ENCODE assay signal across 22 cellular contexts in genomic region chr19:754530-754929, GRCh38. TPM values are rescaled to one million over a fixed set of nuclear protein-coding genes. Genes with fewer than 3 reads are reported as not detected.
DNase-seq lines count a peak whose midpoint lies in the region; ATAC-seq and TF ChIP-seq lines count a peak whose summit lies in the region.
"Had no signal": no experiment of that assay in that cellular context is flagged by ENCODE, and none has a peak within 500 bp of the region (broad histone marks: within the 10 kb centered on the region; RNA-seq: fewer than 3 reads in every experiment).

No MANE protein-coding gene starts in this region.

- TF ChIP-seq CTCF in Caco-2 (IDR thresholded peaks at IDR 0.05; ENCODE audit: insufficient read depth in 1 of 2, low read depth in 1 of 2, low read length in 1 of 2, severe bottlenecking in 1 of 2, unreplicated experiment in 1 of 2) (no peak), RWPE2 (IDR thresholded peaks at IDR 0.05; ENCODE audit: poor library complexity, severe bottlenecking) (no peak)

- BruUV-seq in Caco-2 (replicated peaks; lab: Mats Ljungman, UMichigan): no TSS peak

- POLR2A ChIA-PET in Caco-2 (lab: Charles Lee): no interaction called here
- POLR2A ChIA-PET in HEK293T (lab: Yijun Ruan, JAX): no interaction called here

- peak overlapping the region; percentile 24 to 64 for H3K9ac ChIP-seq in mucosa of rectum (ENCODE audit: low read depth in 1 of 2, low read length in 2 of 2)

- no peak overlapping the region for H3K4me3 ChIP-seq in Caco-2 (ENCODE audit: low read depth, low read length)
- H3K4me3 ChIP-seq in RWPE2 (ENCODE audit: severe bottlenecking): no peak overlapping the region
- H3K4me3 ChIP-seq in mucosa of rectum (ENCODE audit: low read length in 2 of 2): peak overlapping the region; percentile 44 to 46
- H3K4me3 ChIP-seq: GM12878, SJSA1 had no signal

- CTCF ChIA-PET in Caco-2 (lab: Charles Lee): no interaction called here
- CTCF ChIA-PET in HEK293T (lab: Yijun Ruan, JAX): no interaction called here

- H3K9me3 ChIP-seq in Caco-2 (no peaks in the 10 kb centered on the region), RWPE2 (ENCODE audit: severe bottlenecking) (no peaks in the 10 kb centered on the region), mucosa of rectum (ENCODE audit: control insufficient read depth in 2 of 2, low read length in 2 of 2) (no peaks in the 10 kb centered on the region)

- peaks cover 77% of the 10 kb centered on the region for H3K36me3 Mint-ChIP-seq in Caco-2 (ENCODE audit: insufficient read depth, unreplicated experiment)
- H3K36me3 Mint-ChIP-seq in stimulated activated memory B cell treated with anti-CD40 and anti-IgM and Interleukin-4, amounts not matched to agents 10 μg/mL and 1 μg/mL and 100 μg/mL, for 72 hours: no peaks in the 10 kb centered on the region
- no peaks in the 10 kb centered on the region for H3K36me3 Mint-ChIP-seq in natural killer cell treated with Interleukin-12 subunit alpha and Interleukin-12 subunit beta and Interleukin-15 and Interleukin-18, amount 100 ng/mL, for 72 hours

- peaks cover 28% of the 10 kb centered on the region for H3K4me1 ChIP-seq in Caco-2
- peaks cover 10% of the 10 kb centered on the region for H3K4me1 ChIP-seq in RWPE2 (ENCODE audit: insufficient read depth, poor library complexity, severe bottlenecking)
- H3K4me1 ChIP-seq in mucosa of rectum (ENCODE audit: control insufficient read depth in 2 of 2, insufficient read depth in 2 of 2, low read length in 2 of 2): peaks cover 21 to 34% of the 10 kb centered on the region in 2 donors

- no peaks in the 10 kb centered on the region for H3K27me3 Mint-ChIP-seq in Caco-2 (ENCODE audit: insufficient read depth, unreplicated experiment)
- H3K27me3 Mint-ChIP-seq in stimulated activated memory B cell treated with anti-CD40 and anti-IgM and Interleukin-4, amounts not matched to agents 10 μg/mL and 1 μg/mL and 100 μg/mL, for 72 hours: peaks cover 12% of the 10 kb centered on the region
- H3K27me3 Mint-ChIP-seq in natural killer cell treated with Interleukin-12 subunit alpha and Interleukin-12 subunit beta and Interleukin-15 and Interleukin-18, amount 100 ng/mL, for 72 hours: peaks cover 0 to 2% of the 10 kb centered on the region in 2 donors
- H3K27me3 Mint-ChIP-seq: CD4-positive, alpha-beta T cell had no signal

- peak overlapping the region; percentile 99 for H3K27ac ChIP-seq in RWPE2 (ENCODE audit: poor library complexity, severe bottlenecking)
- H3K27ac ChIP-seq in mucosa of rectum (ENCODE audit: low read depth in 2 of 2, low read length in 2 of 2): peak overlapping the region; percentile 82 to 84
- H3K27ac ChIP-seq: SJSA1 had no signal

- no peak for ATAC-seq in RWPE2 (ENCODE audit: low read depth)
- no peak for ATAC-seq in stimulated activated memory B cell treated with anti-CD40 and anti-IgM and Interleukin-4, amounts not matched to agents 10 μg/mL and 1 μg/mL and 100 μg/mL, for 72 hours
- no peak for ATAC-seq in natural killer cell treated with Interleukin-12 subunit alpha and Interleukin-12 subunit beta and Interleukin-15 and Interleukin-18, amount 100 ng/mL, for 72 hours
- ATAC-seq: GM12878, Right ventricle myocardium inferior had no signal

- H3K36me3 ChIP-seq in Caco-2 (ENCODE audit: control insufficient read depth, insufficient read depth, low read length) (peaks cover 13% of the 10 kb centered on the region), RWPE2 (ENCODE audit: low read depth) (peaks cover 55% of the 10 kb centered on the region), mucosa of rectum (ENCODE audit: control insufficient read depth in 2 of 2, insufficient read depth in 2 of 2, low read length in 2 of 2) (peaks cover 20 to 24% of the 10 kb centered on the region in 2 donors)
- H3K36me3 ChIP-seq: SJSA1 had no signal

- DNase-seq in Caco-2 (no peak), RWPE2 (ENCODE audit: low spot score) (no peak), HEK293T (ENCODE audit: extremely low spot score) (no peak), RPMI8226 (no peak)
- DNase-seq in natural killer cell treated with Interleukin-12 subunit alpha and Interleukin-12 subunit beta and Interleukin-15 and Interleukin-18, amount 100 ng/mL, for 72 hours (ENCODE audit: low spot score): no peak
- DNase-seq: CD4-positive, alpha-beta T cell; COR-L47; DMS 273 treated with DMSO at 0.1 percent for 48 hours; DND-41; KG1; NCI-H1092 treated with DMSO at 0.1 percent for 48 hours; NCI-H1436 treated with DMSO at 0.1 percent for 48 hours; NCI-H1930; NCI-H2227 treated with DMSO at 0.1 percent for 48 hours; NCI-H510A; NCI-H748 treated with DMSO at 0.1 percent for 48 hours had no signal

- no peaks in the 10 kb centered on the region for H3K27me3 ChIP-seq in Caco-2 (replicated peaks; ENCODE audit: control insufficient read depth, insufficient read depth, low read length)
- no peaks in the 10 kb centered on the region for H3K27me3 ChIP-seq in RWPE2 (ENCODE audit: insufficient read depth, poor library complexity, severe bottlenecking)
- H3K27me3 ChIP-seq in mucosa of rectum (ENCODE audit: control insufficient read depth in 2 of 2, insufficient read depth in 2 of 2, low read length in 2 of 2): no peaks in the 10 kb centered on the region
- H3K27me3 ChIP-seq: SJSA1 had no signal

- H3K27ac Mint-ChIP-seq in Caco-2 (ENCODE audit: unreplicated experiment): peak overlapping the region; percentile 97
- H3K27ac Mint-ChIP-seq in stimulated activated memory B cell treated with anti-CD40 and anti-IgM and Interleukin-4, amounts not matched to agents 10 μg/mL and 1 μg/mL and 100 μg/mL, for 72 hours: no peak overlapping the region
- no peak overlapping the region for H3K27ac Mint-ChIP-seq in natural killer cell treated with Interleukin-12 subunit alpha and Interleukin-12 subunit beta and Interleukin-15 and Interleukin-18, amount 100 ng/mL, for 72 hours
- H3K27ac Mint-ChIP-seq: CD4-positive, alpha-beta T cell had no signal

- no peaks in the 10 kb centered on the region for H3K4me1 Mint-ChIP-seq in Caco-2 (ENCODE audit: low read depth, unreplicated experiment)
- H3K4me1 Mint-ChIP-seq in stimulated activated memory B cell treated with anti-CD40 and anti-IgM and Interleukin-4, amounts not matched to agents 10 μg/mL and 1 μg/mL and 100 μg/mL, for 72 hours: no peaks in the 10 kb centered on the region
- H3K4me1 Mint-ChIP-seq in natural killer cell treated with Interleukin-12 subunit alpha and Interleukin-12 subunit beta and Interleukin-15 and Interleukin-18, amount 100 ng/mL, for 72 hours (ENCODE audit: low read depth in 2 of 2): no peaks in the 10 kb centered on the region

- no peaks in the 10 kb centered on the region for H3K9me3 Mint-ChIP-seq in Caco-2 (ENCODE audit: unreplicated experiment)
- peaks cover under 1% of the 10 kb centered on the region for H3K9me3 Mint-ChIP-seq in stimulated activated memory B cell treated with anti-CD40 and anti-IgM and Interleukin-4, amounts not matched to agents 10 μg/mL and 1 μg/mL and 100 μg/mL, for 72 hours
- H3K9me3 Mint-ChIP-seq in natural killer cell treated with Interleukin-12 subunit alpha and Interleukin-12 subunit beta and Interleukin-15 and Interleukin-18, amount 100 ng/mL, for 72 hours: peaks cover 1% of the 10 kb centered on the region

- intact Hi-C loops in Caco-2 (cut with micrococcal nuclease; ENCODE audit: unreplicated experiment): loop anchor here (5.0 kb wide), 1 partner anchor 92 kb away; the partner anchor contains the start of gene RNF126

- H3K4me3 Mint-ChIP-seq in Caco-2 (ENCODE audit: unreplicated experiment): no peak overlapping the region
- peak overlapping the region; percentile 37 for H3K4me3 Mint-ChIP-seq in stimulated activated memory B cell treated with anti-CD40 and anti-IgM and Interleukin-4, amounts not matched to agents 10 μg/mL and 1 μg/mL and 100 μg/mL, for 72 hours
- H3K4me3 Mint-ChIP-seq in natural killer cell treated with Interleukin-12 subunit alpha and Interleukin-12 subunit beta and Interleukin-15 and Interleukin-18, amount 100 ng/mL, for 72 hours: no peak overlapping the region
- H3K4me3 Mint-ChIP-seq: CD4-positive, alpha-beta T cell had no signal

TF ChIP-seq in HEK293T, 16 proteins besides CTCF, POLR2A, EP300 and RAD21:
- TF ChIP-seq ARNT (IDR thresholded peaks at IDR 0.05) (no peak), SUZ12 (IDR thresholded peaks at IDR 0.05) (no peak), ZNF384 (IDR thresholded peaks at IDR 0.05) (no peak), FOXM1 (IDR thresholded peaks at IDR 0.05; ENCODE audit: borderline replicate concordance) (no peak), SP1 (IDR thresholded peaks at IDR 0.05) (no peak), FOXK2 (IDR thresholded peaks at IDR 0.05) (no peak), PKNOX1 (IDR thresholded peaks at IDR 0.05) (no peak), TARDBP (IDR thresholded peaks at IDR 0.05) (no peak)

RNA-seq across cellular contexts. Expression of gene MISP, which starts 3.6 kb away (rescaled TPM):
- total RNA-seq in Caco-2 (2022): 27.8 and 36.4 TPM in 2 replicates
- total RNA-seq in natural killer cell treated with Interleukin-12 subunit alpha and Interleukin-12 subunit beta and Interleukin-15 and Interleukin-18, amount 100 ng/mL, for 72 hours: not detected
- total RNA-seq: CD4-positive, alpha-beta T cell; GM12878; H4; Right ventricle myocardium inferior had no signal

RNA-seq across cellular contexts. Expression of gene PTBP1, which starts 42.7 kb away (rescaled TPM):
- total RNA-seq in Caco-2 (2022): 510 and 522 TPM in 2 replicates
- total RNA-seq in natural killer cell treated with Interleukin-12 subunit alpha and Interleukin-12 subunit beta and Interleukin-15 and Interleukin-18, amount 100 ng/mL, for 72 hours: 100 to 1,000 TPM; 604 to 619 TPM

RNA-seq across cellular contexts. Expression of gene PALM, which starts 45.8 kb away (rescaled TPM):
- 14.7 and 16.1 TPM in 2 replicates for total RNA-seq in Caco-2 (2022)
- total RNA-seq in natural killer cell treated with Interleukin-12 subunit alpha and Interleukin-12 subunit beta and Interleukin-15 and Interleukin-18, amount 100 ng/mL, for 72 hours: not detected
- total RNA-seq: CD4-positive, alpha-beta T cell; SJSA1 had no signal

RNA-seq across cellular contexts. Expression of gene PRSS57, which starts 59.3 kb away (rescaled TPM):
- not detected in 2 replicates for total RNA-seq in Caco-2 (2022)
- 1 to 10 TPM in 1 of 2 donors, not detected in 1; 1.4 TPM for total RNA-seq in natural killer cell treated with Interleukin-12 subunit alpha and Interleukin-12 subunit beta and Interleukin-15 and Interleukin-18, amount 100 ng/mL, for 72 hours
- total RNA-seq: CD4-positive, alpha-beta T cell; GM12878; H4; Right ventricle myocardium inferior; SJSA1 had no signal

Comparison
In these comparisons a context has a peak if more than half of its experiments do, and no peak if none do; other contexts are left out.
1. H3K4me3 ChIP-seq: peak in mucosa of rectum (2 of 2); none in Caco-2 (single experiment) and RWPE2 (single experiment).
2. RNA of gene MISP, which starts 3.6 kb away (total RNA-seq): 27.8 to 36.4 TPM in Caco-2; not detected in natural killer cell treated with Interleukin-12 subunit alpha and Interleukin-12 subunit beta and Interleukin-15 and Interleukin-18, amount 100 ng/mL, for 72 hours; every median in the first group is over 10 times any median in the second.
3. RNA of gene PALM, which starts 45.8 kb away (total RNA-seq): 14.7 to 16.1 TPM in Caco-2; not detected in natural killer cell treated with Interleukin-12 subunit alpha and Interleukin-12 subunit beta and Interleukin-15 and Interleukin-18, amount 100 ng/mL, for 72 hours; every median in the first group is over 10 times any median in the second.